In the genomic region with DNA sequence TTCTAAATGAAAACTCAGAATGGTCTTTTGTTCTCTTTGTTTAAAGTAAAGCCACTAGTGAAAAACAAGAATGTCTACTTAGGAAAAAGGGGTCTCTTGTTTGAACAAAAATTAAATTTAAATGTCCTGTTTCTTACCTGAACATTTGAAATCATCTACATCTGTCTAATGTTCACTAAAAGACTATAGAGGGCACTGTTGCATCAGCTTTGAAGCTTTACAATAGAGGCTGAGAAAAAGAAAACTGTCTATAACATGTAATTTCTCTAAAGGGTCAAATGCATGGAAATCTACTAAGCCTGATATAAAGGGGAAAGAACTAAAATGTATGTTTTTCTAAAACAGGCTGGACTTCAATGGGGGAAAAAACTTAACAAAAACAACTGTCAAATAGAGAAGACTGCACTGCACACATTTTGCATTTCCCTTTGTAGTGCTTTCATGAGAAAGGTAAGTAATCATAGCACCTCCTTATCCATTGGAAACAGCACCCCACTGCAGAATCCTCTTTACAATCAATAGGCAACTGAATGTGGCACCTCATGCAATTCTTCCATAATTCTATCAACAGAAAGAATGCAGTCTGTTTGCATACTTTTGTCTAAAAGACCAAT, we compare ENCODE assay signal across 9 cellular contexts. TPM values are rescaled to one million over a fixed set of nuclear protein-coding genes. Genes with fewer than 3 reads are reported as not detected.
DNase-seq lines count a peak whose midpoint lies in the region; ATAC-seq and TF ChIP-seq lines count a peak whose summit lies in the region.
"Had no signal": no experiment of that assay in that cellular context is flagged by ENCODE, and none has a peak within 500 bp of the region (broad histone marks: within the 10 kb centered on the region; RNA-seq: fewer than 3 reads in every experiment).

No MANE protein-coding gene starts in this region.

- H2AFZ ChIP-seq in trophoblast cell (ENCODE audit: insufficient read depth, low read length, poor library complexity) = no peak overlapping the region

- peak in 1 of 2 experiments; percentile 25 for DNase-seq in Caco-2
- DNase-seq in Kasumi-1 (lab: John Stamatoyannopoulos, UW) = peak; percentile 41 to 47
- peak; percentile 65 for DNase-seq in SK-MEL-5 (ENCODE audit: low read depth, low spot score)
- DNase-seq in fibroblast of the aortic adventitia (ENCODE audit: low read depth) = peak; percentile 81
- peak; percentile 0 to 71 for DNase-seq in trophoblast cell
- DNase-seq in H7 = no peak

- H4K8ac ChIP-seq in trophoblast cell (ENCODE audit: low read depth, low read length) = no peak overlapping the region

- H3K4me1 Mint-ChIP-seq in Caco-2 (ENCODE audit: low read depth, unreplicated experiment) = peaks cover 9% of the 10 kb centered on the region

- peak; percentile 68 for ATAC-seq in GM19463 (IDR thresholded peaks at IDR 0.05; ENCODE audit: unreplicated experiment)
- no peak for ATAC-seq in GM21360 (IDR thresholded peaks at IDR 0.05; ENCODE audit: unreplicated experiment)

- no peak overlapping the region for H4K91ac ChIP-seq in trophoblast cell (ENCODE audit: low read depth, low read length)

- H3K27me3 ChIP-seq in Caco-2 (replicated peaks; ENCODE audit: control insufficient read depth, insufficient read depth, low read length) (no peaks in the 10 kb centered on the region), trophoblast cell (ENCODE audit: insufficient read depth, low read length) (no peaks in the 10 kb centered on the region), H7 (ENCODE audit: control insufficient read depth, insufficient read depth, low read length) (no peaks in the 10 kb centered on the region)
- H3K27me3 ChIP-seq: SJSA1 had no signal

- H3K36me3 Mint-ChIP-seq in Caco-2 (ENCODE audit: insufficient read depth, unreplicated experiment) = no peaks in the 10 kb centered on the region

- H4K12ac ChIP-seq in trophoblast cell (ENCODE audit: low read depth, low read length) = no peak overlapping the region

- in situ Hi-C loops in SK-MEL-5 (cut with HindIII; ENCODE audit: low pct_unique_long_range_greater_than_20kb, low sequenced_read_pairs) = no loop called here

- no peak overlapping the region for H2BK12ac ChIP-seq in trophoblast cell (ENCODE audit: low read length)

- no peak overlapping the region for H3K18ac ChIP-seq in trophoblast cell (ENCODE audit: low read length)

- H2BK120ac ChIP-seq in trophoblast cell (ENCODE audit: insufficient read depth, low read length, poor library complexity) = no peak overlapping the region

- CTCF ChIA-PET in Caco-2 (lab: Charles Lee) = interaction anchor here (0.7 to 1.8 kb wide), 2 partner anchors 230 to 1086 kb away, joined by 3 to 5 read pairs; no protein-coding TSS in a partner anchor

- no peaks in the 10 kb centered on the region for H3K79me2 ChIP-seq in trophoblast cell (ENCODE audit: control insufficient read depth, insufficient read depth, low read length, poor library complexity)

- H3K36me3 ChIP-seq in Caco-2 (ENCODE audit: control insufficient read depth, insufficient read depth, low read length) = no peaks in the 10 kb centered on the region
- no peaks in the 10 kb centered on the region for H3K36me3 ChIP-seq in trophoblast cell (ENCODE audit: control insufficient read depth in 1 of 2, insufficient read depth in 2 of 2, low read length in 2 of 2)
- no peaks in the 10 kb centered on the region for H3K36me3 ChIP-seq in H7 (replicated peaks; ENCODE audit: control insufficient read depth, insufficient read depth, low read length)
- H3K36me3 ChIP-seq: SJSA1 had no signal

- no peak overlapping the region for H3K4me2 ChIP-seq in trophoblast cell (ENCODE audit: low read length)

- H3K4me3 ChIP-seq in Caco-2 (ENCODE audit: low read depth, low read length) = no peak overlapping the region
- no peak overlapping the region for H3K4me3 ChIP-seq in fibroblast of the aortic adventitia (ENCODE audit: low read depth, low read length)
- no peak overlapping the region for H3K4me3 ChIP-seq in trophoblast cell (ENCODE audit: low read depth, low read length)
- no peak overlapping the region for H3K4me3 ChIP-seq in H7 (ENCODE audit: insufficient read depth, low read depth, low read length)
- H3K4me3 ChIP-seq: SJSA1 had no signal

- no peak overlapping the region for H3K23ac ChIP-seq in trophoblast cell (ENCODE audit: low read length)

- peak; percentile 30 to 58 for TF ChIP-seq CTCF in Caco-2 (IDR thresholded peaks at IDR 0.05; ENCODE audit: insufficient read depth in 1 of 2, low read depth in 1 of 2, low read length in 1 of 2, severe bottlenecking in 1 of 2, unreplicated experiment in 1 of 2)
- TF ChIP-seq CTCF in fibroblast of the aortic adventitia (IDR thresholded peaks at IDR 0.05; ENCODE audit: insufficient read depth, low read length) = peak; percentile 58

- POLR2A ChIA-PET in Caco-2 (lab: Charles Lee) = no interaction called here

- no peak overlapping the region for H3K14ac ChIP-seq in trophoblast cell (ENCODE audit: low read length)

- no peak overlapping the region for H3K9ac ChIP-seq in trophoblast cell (ENCODE audit: low read length)

- H3K27ac Mint-ChIP-seq in Caco-2 (ENCODE audit: unreplicated experiment) = no peak overlapping the region

- no TSS peak for BruUV-seq in Caco-2 (replicated peaks; lab: Mats Ljungman, UMichigan)

- H3K27me3 Mint-ChIP-seq in Caco-2 (ENCODE audit: insufficient read depth, unreplicated experiment) = no peaks in the 10 kb centered on the region

- intact Hi-C loops in Caco-2 (cut with micrococcal nuclease; ENCODE audit: unreplicated experiment) = loop anchor here (1.0 to 10.0 kb wide), 5 partner anchors 26 to 1363 kb away; no protein-coding TSS in a partner anchor

- H3K27ac ChIP-seq in trophoblast cell (ENCODE audit: low read depth, low read length) = no peak overlapping the region
- H3K27ac ChIP-seq: SJSA1 had no signal

- no peak overlapping the region for H3K4ac ChIP-seq in trophoblast cell (ENCODE audit: low read depth, low read length)

- no peaks in the 10 kb centered on the region for H3K9me3 Mint-ChIP-seq in Caco-2 (ENCODE audit: unreplicated experiment)

- no peaks in the 10 kb centered on the region for H3K79me1 ChIP-seq in trophoblast cell (ENCODE audit: low read length)

- no peak overlapping the region for H2BK5ac ChIP-seq in trophoblast cell (ENCODE audit: low read depth, low read length, poor library complexity)

- no peak overlapping the region for H3K4me3 Mint-ChIP-seq in Caco-2 (ENCODE audit: unreplicated experiment)

- H3K4me1 ChIP-seq in Caco-2 (no peaks in the 10 kb centered on the region; the same call in 1 of the 2 replicates), trophoblast cell (ENCODE audit: control insufficient read depth in 1 of 2, insufficient read depth in 2 of 2, low read length in 2 of 2) (no peaks in the 10 kb centered on the region)
- H3K4me1 ChIP-seq: SJSA1 had no signal

- no peaks in the 10 kb centered on the region for H3K9me3 ChIP-seq in Caco-2
- H3K9me3 ChIP-seq in trophoblast cell (ENCODE audit: insufficient read depth, low read depth, low read length) = no peaks in the 10 kb centered on the region
- H3K9me3 ChIP-seq: SJSA1 had no signal

- no peak overlapping the region for H2AK5ac ChIP-seq in trophoblast cell (ENCODE audit: low read length)

RNA-seq across cellular contexts. Expression of a gene that starts 26.3 kb away (rescaled TPM):
- total RNA-seq in Caco-2 (2022) = 24.0 and 27.1 TPM in 2 replicates
- 34.8 and 48.1 TPM in 2 replicates for total RNA-seq in SK-MEL-5 (2014; rRNA removed; shearing (Covaris generic))
- polyA plus RNA-seq in SK-MEL-5 (2015; cell fraction: cytosol; rRNA removed) = 16.1 and 33.6 TPM in 2 replicates
- 27.7 and 28.4 TPM in 2 replicates for polyA plus RNA-seq in SK-MEL-5 (2015; cell fraction: nucleus; rRNA removed)
- 23.3 and 51.3 TPM in 2 replicates for total RNA-seq in fibroblast of the aortic adventitia (ENCODE audit: low replicate concordance)
- polyA plus RNA-seq in trophoblast cell (2013) = 4.1 and 4.5 TPM in 2 replicates
- 11.7 and 15.1 TPM in 2 replicates for total RNA-seq in H7 (2014; rRNA removed; shearing (Covaris generic))
